ENCODE assay signal across 8 cellular contexts in genomic region chr12:56041579-56042429, GRCh38.
A peak's percentile ranks its signal among the peaks of the same experiment; 100 is the strongest.
DNase-seq lines count a peak whose midpoint lies in the region; ATAC-seq lines count a peak whose summit lies in the region.

TSS of gene RPS26 (plus strand) at chr12:56041918. CDS start at chr12:56042167, 249 bp downstream.

- ATAC-seq in GM19035 (IDR thresholded peaks at IDR 0.05; ENCODE audit: unreplicated experiment) (peak; percentile 94), HG03354 (IDR thresholded peaks at IDR 0.05; ENCODE audit: poor library complexity, severe bottlenecking, unreplicated experiment) (peak; percentile 96)
- peak; percentile 76 to 83 for ATAC-seq in activated CD4-positive, CD25-positive, alpha-beta regulatory T cell treated with anti-CD3 and anti-CD28 coated beads, Interleukin-2, amount 50 U/mL, for 24 hours

- DNase-seq in AML-193 (lab: John Stamatoyannopoulos, UW), result peak; percentile 97 to 98
- peak; percentile 97 to 99 for DNase-seq in NCI-H446 (lab: John Stamatoyannopoulos, UW)
- peak; percentile 99 for DNase-seq in cerebellar cortex (ENCODE audit: low spot score)
- peak; percentile 100 for DNase-seq in islet precursor cell
- DNase-seq in stimulated activated CD4-positive, alpha-beta T cell treated with anti-CD3 and anti-CD28 coated beads, Interleukin-12 subunit alpha, Interleukin-12 subunit beta, amount 100 ng/mL, for 48 hours (ENCODE audit: low read depth in 2 of 3, low spot score in 1 of 3), result peak; percentile 84 to 93 (median 85)

Comparison
In these comparisons a context has a peak if more than half of its experiments do, and no peak if none do; other contexts are left out.
1. Peak in every context shown above with its lines: DNase-seq and ATAC-seq.